ENCODE assay signal across 19 cellular contexts in genomic region chr4:105273230-105273629, GRCh38.
"Had no signal": no experiment of that assay in that cellular context is flagged by ENCODE, and none has a peak within 500 bp of the region (broad histone marks: within the 10 kb centered on the region; RNA-seq: fewer than 3 reads in every experiment).

No MANE protein-coding gene starts in this region.

- H3K4me1 ChIP-seq: breast epithelium, gastrocnemius medialis, left lung, suprapubic skin, transverse colon, vagina had no signal

- H3K9me3 Mint-ChIP-seq: activated T-cell treated with anti-CD3 and anti-CD28 coated beads, Interleukin-2, amount 50 U/mL, for 4 hours; neural crest cell had no signal

- H3K9ac ChIP-seq: SK-N-SH had no signal

- H3K4me1 Mint-ChIP-seq: neural crest cell had no signal

- H3K27ac ChIP-seq: breast epithelium, gastrocnemius medialis, left lung, suprapubic skin, transverse colon, vagina had no signal

- H3K4me3 Mint-ChIP-seq: activated CD4-positive, alpha-beta T cell treated with anti-CD3 and anti-CD28 coated beads, Interleukin-2, amount 10 ng/mL, durations not matched to agents 7 days and 5 days; activated T-cell treated with anti-CD3 and anti-CD28 coated beads, Interleukin-2, amount 50 U/mL, for 4 hours; neural crest cell had no signal

- H3K4me3 ChIP-seq: breast epithelium, gastrocnemius medialis, left lung, suprapubic skin, transverse colon, vagina had no signal

- H3K27me3 Mint-ChIP-seq: activated CD4-positive, alpha-beta T cell treated with anti-CD3 and anti-CD28 coated beads, Interleukin-2, amount 10 ng/mL, durations not matched to agents 7 days and 5 days; progenitor cell of endocrine pancreas had no signal

- DNase-seq: activated CD4-positive, alpha-beta T cell treated with anti-CD3 and anti-CD28 coated beads, Interleukin-2, amount 10 ng/mL, durations not matched to agents 7 days and 5 days; activated gamma-delta T cell treated with Interleukin-2 at 50 U/mL for 16 hours; activated T-cell treated with anti-CD3 and anti-CD28 coated beads, Interleukin-2, amount 50 U/mL, for 4 hours; cerebellar nuclear complex; cortex of kidney; gastrocnemius medialis; head of caudate nucleus; left lung; midbrain; SK-N-SH; stimulated activated naive CD4-positive, alpha-beta T cell treated with Interleukin-2 at 50 U/mL for 16 hours; T1000; transverse colon had no signal

- H3K27ac Mint-ChIP-seq: activated CD4-positive, alpha-beta T cell treated with anti-CD3 and anti-CD28 coated beads, Interleukin-2, amount 10 ng/mL, durations not matched to agents 7 days and 5 days had no signal

- FAIRE-seq: astrocyte had no signal

- H3K9me3 ChIP-seq: breast epithelium, gastrocnemius medialis, left lung, SK-N-SH, suprapubic skin, transverse colon, vagina had no signal
